In the genomic region with DNA sequence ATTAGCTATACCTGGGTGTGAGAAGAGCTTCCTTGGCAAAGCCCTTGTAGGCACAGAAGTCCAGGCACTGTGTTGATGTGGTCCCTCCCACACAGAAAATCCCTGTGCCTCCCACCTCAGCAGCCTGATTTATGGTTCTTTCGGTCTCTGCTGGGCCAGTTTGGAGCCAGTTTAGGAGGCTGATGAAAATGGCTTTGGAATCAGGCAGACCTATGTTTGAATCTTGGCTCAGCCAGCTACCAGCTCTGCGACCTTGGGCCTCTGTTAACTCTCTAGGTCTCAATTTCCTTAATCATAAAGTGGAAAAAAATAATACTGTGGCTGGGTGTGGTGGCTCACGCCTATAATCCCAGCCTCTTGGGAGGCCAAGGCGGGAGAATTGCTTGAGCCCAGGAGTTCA, we compare ENCODE assay signal across 17 cellular contexts.
"Had no signal": no experiment of that assay in that cellular context is flagged by ENCODE, and none has a peak within 500 bp of the region (broad histone marks: within the 10 kb centered on the region; RNA-seq: fewer than 3 reads in every experiment).

No MANE protein-coding gene starts in this region.

- H2AFZ ChIP-seq: hepatocyte had no signal

- H3K27ac ChIP-seq: hepatocyte, SJSA1, VCaP had no signal

- DNase-seq: activated CD4-positive, alpha-beta T cell treated with anti-CD3 and anti-CD28 coated beads for 36 hours; activated CD8-positive, alpha-beta T cell treated with anti-CD3 and anti-CD28 coated beads for 36 hours; activated naive CD4-positive, alpha-beta T cell treated with anti-CD3 and anti-CD28 coated beads, Interleukin-2, amount 10 ng/mL, durations not matched to agents 7 days and 5 days; foreskin melanocyte; naive thymus-derived CD8-positive, alpha-beta T cell; stimulated activated CD4-positive, alpha-beta T cell treated with anti-CD3 and anti-CD28 coated beads, Interleukin-15, amount 100 ng/mL, for 24 hours; stimulated activated CD4-positive, alpha-beta T cell treated with anti-CD3 and anti-CD28 coated beads, Interleukin-4, amount 100 ng/mL, for 24 hours; stimulated activated naive CD8-positive, alpha-beta T cell treated with anti-CD3 and anti-CD28 coated beads, Interleukin-15, amount 100 ng/mL, for 72 hours; T-helper 9 cell had no signal

- H3K9me3 ChIP-seq: SJSA1 had no signal

- ATAC-seq: activated CD4-positive, alpha-beta T cell treated with anti-CD3 and anti-CD28 coated beads for 36 hours; activated CD8-positive, alpha-beta T cell treated with anti-CD3 and anti-CD28 coated beads for 36 hours; activated T-helper 17 cell treated with anti-CD3 and anti-CD28 coated beads, Interleukin-2, amount 50 U/mL, for 72 hours; esophagus mucosa; naive thymus-derived CD8-positive, alpha-beta T cell; stimulated activated naive CD8-positive, alpha-beta T cell treated with anti-CD3 and anti-CD28 coated beads, Interleukin-15, amount 100 ng/mL, for 72 hours had no signal

- H3K36me3 ChIP-seq: SJSA1 had no signal

- H3K9me3 Mint-ChIP-seq: activated CD8-positive, alpha-beta T cell treated with anti-CD3 and anti-CD28 coated beads for 36 hours; activated naive CD4-positive, alpha-beta T cell treated with anti-CD3 and anti-CD28 coated beads, Interleukin-2, amount 10 ng/mL, durations not matched to agents 7 days and 5 days; activated T-helper 17 cell treated with anti-CD3 and anti-CD28 coated beads, Interleukin-2, amount 50 U/mL, for 72 hours; brain; naive thymus-derived CD8-positive, alpha-beta T cell; stimulated activated naive CD8-positive, alpha-beta T cell treated with anti-CD3 and anti-CD28 coated beads, Interleukin-15, amount 100 ng/mL, for 72 hours had no signal

- H3K4me1 Mint-ChIP-seq: activated CD4-positive, alpha-beta T cell treated with anti-CD3 and anti-CD28 coated beads for 36 hours; activated naive CD4-positive, alpha-beta T cell treated with anti-CD3 and anti-CD28 coated beads, Interleukin-2, amount 10 ng/mL, durations not matched to agents 7 days and 5 days; activated T-helper 17 cell treated with anti-CD3 and anti-CD28 coated beads, Interleukin-2, amount 50 U/mL, for 72 hours; naive thymus-derived CD8-positive, alpha-beta T cell; stimulated activated naive CD8-positive, alpha-beta T cell treated with anti-CD3 and anti-CD28 coated beads, Interleukin-15, amount 100 ng/mL, for 72 hours had no signal

- H3K4me3 Mint-ChIP-seq: activated CD4-positive, alpha-beta T cell treated with anti-CD3 and anti-CD28 coated beads for 36 hours; activated CD8-positive, alpha-beta T cell treated with anti-CD3 and anti-CD28 coated beads for 36 hours; activated naive CD4-positive, alpha-beta T cell treated with anti-CD3 and anti-CD28 coated beads, Interleukin-2, amount 10 ng/mL, durations not matched to agents 7 days and 5 days; activated T-helper 17 cell treated with anti-CD3 and anti-CD28 coated beads, Interleukin-2, amount 50 U/mL, for 72 hours; brain; naive thymus-derived CD8-positive, alpha-beta T cell; stimulated activated naive CD8-positive, alpha-beta T cell treated with anti-CD3 and anti-CD28 coated beads, Interleukin-15, amount 100 ng/mL, for 72 hours had no signal

- H3K4me3 ChIP-seq: hepatocyte, lung, SJSA1 had no signal

- H3K27ac Mint-ChIP-seq: activated CD4-positive, alpha-beta T cell treated with anti-CD3 and anti-CD28 coated beads for 36 hours; activated CD8-positive, alpha-beta T cell treated with anti-CD3 and anti-CD28 coated beads for 36 hours; activated naive CD4-positive, alpha-beta T cell treated with anti-CD3 and anti-CD28 coated beads, Interleukin-2, amount 10 ng/mL, durations not matched to agents 7 days and 5 days; activated T-helper 17 cell treated with anti-CD3 and anti-CD28 coated beads, Interleukin-2, amount 50 U/mL, for 72 hours; naive thymus-derived CD8-positive, alpha-beta T cell; stimulated activated naive CD8-positive, alpha-beta T cell treated with anti-CD3 and anti-CD28 coated beads, Interleukin-15, amount 100 ng/mL, for 72 hours had no signal

- H3K4me2 ChIP-seq: hepatocyte had no signal

- H3K27me3 Mint-ChIP-seq: progenitor cell of endocrine pancreas; stimulated activated naive CD8-positive, alpha-beta T cell treated with anti-CD3 and anti-CD28 coated beads, Interleukin-15, amount 100 ng/mL, for 72 hours had no signal

- H3K36me3 Mint-ChIP-seq: activated naive CD4-positive, alpha-beta T cell treated with anti-CD3 and anti-CD28 coated beads, Interleukin-2, amount 10 ng/mL, durations not matched to agents 7 days and 5 days; brain; naive thymus-derived CD8-positive, alpha-beta T cell had no signal

- H3K27me3 ChIP-seq: hepatocyte, SJSA1 had no signal
